Comparison of ENCODE assay signal across 27 cellular contexts in genomic region chr2:173280853-173281252, GRCh38.
"Had no signal": no experiment of that assay in that cellular context is flagged by ENCODE, and none has a peak within 500 bp of the region (broad histone marks: within the 10 kb centered on the region; RNA-seq: fewer than 3 reads in every experiment).

No MANE protein-coding gene starts in this region.

- H3K27me3 ChIP-seq: esophagus muscularis mucosa, foreskin keratinocyte, gastroesophageal sphincter, heart left ventricle, hepatocyte, right atrium auricular region, tibial nerve, upper lobe of left lung had no signal

- H3K4me2 ChIP-seq: hepatocyte had no signal

- H3K79me2 ChIP-seq: hepatocyte had no signal

- DNase-seq: effector memory CD4-positive, alpha-beta T cell; foreskin keratinocyte; heart left ventricle; kidney; mesendoderm; midbrain; naive thymus-derived CD4-positive, alpha-beta T cell; nucleus accumbens; stimulated activated CD4-positive, alpha-beta T cell treated with anti-CD3 and anti-CD28 coated beads, Interleukin-2, amount 100 ng/mL, for 24 hours; stimulated activated CD4-positive, alpha-beta T cell treated with anti-CD3 and anti-CD28 coated beads, Interleukin-4, amount 100 ng/mL, for 24 hours; stimulated activated naive B cell treated with anti-CD40 and anti-IgM and Interleukin-4, amounts not matched to agents 10 μg/mL and 1 μg/mL and 100 μg/mL, for 72 hours; upper lobe of left lung had no signal

- FAIRE-seq: endothelial cell of umbilical vein, kidney, urothelium cell line had no signal

- H3K4me3 Mint-ChIP-seq: naive thymus-derived CD4-positive, alpha-beta T cell; nephron; stimulated activated naive B cell treated with anti-CD40 and anti-IgM and Interleukin-4, amounts not matched to agents 10 μg/mL and 1 μg/mL and 100 μg/mL, for 72 hours; stimulated activated naive CD8-positive, alpha-beta T cell treated with anti-CD3 and anti-CD28 coated beads, Interleukin-15, Interleukin-2, amounts not matched to agents 100 ng/mL and 50 ng/mL, for 24 hours had no signal

- H3K4me1 ChIP-seq: foreskin keratinocyte, heart left ventricle, prostate gland, right atrium auricular region, tibial nerve, upper lobe of left lung had no signal

- H3K36me3 Mint-ChIP-seq: stimulated activated naive B cell treated with anti-CD40 and anti-IgM and Interleukin-4, amounts not matched to agents 10 μg/mL and 1 μg/mL and 100 μg/mL, for 72 hours had no signal

- H3K4me3 ChIP-seq: coronary artery, esophagus muscularis mucosa, gastroesophageal sphincter, heart left ventricle, hepatocyte, lung, prostate gland, right atrium auricular region, thoracic aorta, tibial nerve, upper lobe of left lung had no signal

- H3K4me1 Mint-ChIP-seq: naive thymus-derived CD4-positive, alpha-beta T cell; nephron had no signal

- H2AFZ ChIP-seq: hepatocyte had no signal

- H3K9me3 ChIP-seq: esophagus muscularis mucosa, gastroesophageal sphincter, heart left ventricle, prostate gland, right atrium auricular region, thoracic aorta, upper lobe of left lung had no signal

- ATAC-seq: foreskin keratinocyte; gastroesophageal sphincter; heart left ventricle; left lobe of liver; naive thymus-derived CD4-positive, alpha-beta T cell; sciatic nerve; stimulated activated naive B cell treated with anti-CD40 and anti-IgM and Interleukin-4, amounts not matched to agents 10 μg/mL and 1 μg/mL and 100 μg/mL, for 72 hours had no signal

- H3K27ac ChIP-seq: coronary artery, esophagus muscularis mucosa, foreskin keratinocyte, gastroesophageal sphincter, heart left ventricle, hepatocyte, right atrium auricular region, thoracic aorta, tibial nerve, upper lobe of left lung had no signal

- H3K27ac Mint-ChIP-seq: naive thymus-derived CD4-positive, alpha-beta T cell; nephron; stimulated activated naive B cell treated with anti-CD40 and anti-IgM and Interleukin-4, amounts not matched to agents 10 μg/mL and 1 μg/mL and 100 μg/mL, for 72 hours; stimulated activated naive CD8-positive, alpha-beta T cell treated with anti-CD3 and anti-CD28 coated beads, Interleukin-15, Interleukin-2, amounts not matched to agents 100 ng/mL and 50 ng/mL, for 24 hours had no signal

- H3K9me3 Mint-ChIP-seq: nephron; stimulated activated naive CD8-positive, alpha-beta T cell treated with anti-CD3 and anti-CD28 coated beads, Interleukin-15, Interleukin-2, amounts not matched to agents 100 ng/mL and 50 ng/mL, for 24 hours had no signal

- H3K36me3 ChIP-seq: esophagus muscularis mucosa, gastroesophageal sphincter, heart left ventricle, prostate gland, right atrium auricular region, thoracic aorta, tibial nerve, upper lobe of left lung had no signal
